ENCODE assay signal across 22 cellular contexts in the genomic region with DNA sequence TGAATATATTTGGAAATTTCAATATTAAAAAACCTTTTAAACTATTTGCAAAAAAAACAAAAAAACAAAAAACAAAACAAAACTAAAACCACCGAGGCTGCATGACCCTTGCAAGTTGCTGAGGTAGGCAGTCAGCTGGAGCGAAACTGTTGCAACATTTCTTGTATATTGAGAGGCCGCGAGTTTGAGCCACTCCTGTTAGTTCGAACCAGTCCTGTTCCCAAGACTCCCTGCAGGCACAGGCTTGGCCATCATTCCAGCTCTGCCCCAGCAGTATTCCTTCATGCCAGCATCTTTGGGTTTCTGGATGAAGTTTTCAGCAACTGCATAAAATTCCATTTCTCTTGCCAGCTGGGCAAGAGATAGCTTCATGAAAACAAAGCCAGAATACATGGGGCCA.
DNase-seq lines count a peak whose midpoint lies in the region; TF ChIP-seq lines count a peak whose summit lies in the region.
"Had no signal": no experiment of that assay in that cellular context is flagged by ENCODE, and none has a peak within 500 bp of the region (broad histone marks: within the 10 kb centered on the region; RNA-seq: fewer than 3 reads in every experiment).

No MANE protein-coding gene starts in this region.

- H3K4me2 ChIP-seq in osteoblast (ENCODE audit: insufficient read depth, low read length) = no peak overlapping the region
- H3K4me2 ChIP-seq: SK-N-SH had no signal

- H3K4me3 ChIP-seq in osteoblast (ENCODE audit: insufficient read depth, low read length) = no peak overlapping the region

- H2AFZ ChIP-seq in osteoblast (ENCODE audit: low read length) = peak overlapping the region; percentile 18

- H3K27me3 ChIP-seq in osteoblast (ENCODE audit: insufficient read depth, low read length) = peaks cover 13% of the 10 kb centered on the region
- H3K27me3 ChIP-seq: BE2C had no signal

- H4K20me1 ChIP-seq in osteoblast (ENCODE audit: insufficient read depth, low read length) = no peaks in the 10 kb centered on the region

- H3K79me2 ChIP-seq in osteoblast (ENCODE audit: insufficient read depth, low read length) = no peaks in the 10 kb centered on the region

- H3K4me1 ChIP-seq in osteoblast (ENCODE audit: insufficient read depth, low read length) = peaks cover 4% of the 10 kb centered on the region
- H3K4me1 ChIP-seq: BE2C had no signal

- no peaks in the 10 kb centered on the region for H3K36me3 ChIP-seq in osteoblast (ENCODE audit: insufficient read depth, low read length)
- H3K36me3 ChIP-seq: BE2C had no signal

- DNase-seq in astrocyte of the hippocampus (ENCODE audit: low read depth, low spot score) (peak; percentile 16), fibroblast of peridontal ligament (ENCODE audit: extremely low read depth) (peak; percentile 28), osteoblast (ENCODE audit: insufficient read length, low spot score, missing footprints) (peak; percentile 66), NCI-H146 treated with DMSO at 0.1 percent for 48 hours (lab: John Stamatoyannopoulos, UW; ENCODE audit: unreplicated experiment) (no peak), NCI-H2029 treated with DMSO at 0.1 percent for 48 hours (lab: John Stamatoyannopoulos, UW) (no peak), EL (no peak), hepatic stellate cell (ENCODE audit: low spot score) (no peak)
- DNase-seq: BE2C; CD8-positive, alpha-beta memory T cell; DMS 273 treated with DMSO at 0.1 percent for 48 hours; DMS79; GF-D8; IMR-90; KG1; NCI-H1092; NCI-H1417 treated with DMSO at 0.1 percent for 48 hours; NCI-H187; NCI-H2171 treated with DMSO at 0.1 percent for 48 hours; NCI-H345; NCI-H510A treated with DMSO at 0.1 percent for 48 hours; PC-3; SK-N-SH had no signal

- H3K9me3 ChIP-seq in osteoblast (ENCODE audit: low read depth, low read length) = peaks cover 6% of the 10 kb centered on the region
- H3K9me3 ChIP-seq: BE2C, SK-N-SH had no signal

- H3K27ac ChIP-seq in osteoblast (ENCODE audit: low read depth, low read length) = no peak overlapping the region

- no peak for TF ChIP-seq CTCF in osteoblast (IDR thresholded peaks at IDR 0.05; ENCODE audit: extremely low read depth, low read depth, low read length)

Comparison
In these comparisons a context has a peak if more than half of its experiments do, and no peak if none do; other contexts are left out.
1. DNase-seq: peak in astrocyte of the hippocampus (single experiment), fibroblast of peridontal ligament (single experiment) and osteoblast (single experiment); none in NCI-H146 treated with DMSO at 0.1 percent for 48 hours (single experiment), NCI-H2029 treated with DMSO at 0.1 percent for 48 hours (single experiment), EL (single experiment) and hepatic stellate cell (single experiment).